Comparison of ENCODE assay signal across 8 cellular contexts in the genomic region with DNA sequence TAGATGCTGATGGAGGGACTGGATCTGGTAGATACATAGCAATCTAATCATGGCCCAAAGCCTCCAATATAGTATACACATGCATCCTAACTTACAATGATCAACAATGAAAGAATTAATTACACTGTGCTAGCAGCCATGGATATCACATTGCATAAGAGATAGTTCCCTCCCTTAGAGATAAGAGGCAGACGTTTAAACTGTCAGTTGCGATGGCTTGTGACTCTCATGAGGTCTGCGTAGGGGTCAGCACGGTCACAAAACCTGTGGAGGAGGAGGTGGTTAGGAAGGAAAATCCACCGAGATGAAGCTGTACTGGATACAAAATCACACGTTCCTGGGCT. TPM values are rescaled to one million over a fixed set of nuclear protein-coding genes. Genes with fewer than 3 reads are reported as not detected.
DNase-seq lines count a peak whose midpoint lies in the region; ATAC-seq and TF ChIP-seq lines count a peak whose summit lies in the region.

No MANE protein-coding gene starts in this region.

- no peaks in the 10 kb centered on the region for H3K36me3 ChIP-seq in uterus

- DNase-seq in Right ventricle myocardium superior: no peak
- DNase-seq in Right ventricle myocardium inferior (ENCODE audit: missing footprints): no peak
- DNase-seq in astrocyte of the spinal cord (ENCODE audit: low read depth, low spot score): no peak
- no peak for DNase-seq in memory B cell (ENCODE audit: low spot score in 2 of 2)
- DNase-seq in uterus: no peak
- no peak for DNase-seq in NCI-H345 (lab: John Stamatoyannopoulos, UW)
- no peak for DNase-seq in UCSD-AML1 (lab: John Stamatoyannopoulos, UW; ENCODE audit: unreplicated experiment)

- no peaks in the 10 kb centered on the region for H3K4me1 ChIP-seq in uterus

- peak; percentile 1 for ATAC-seq in Right ventricle myocardium superior (ENCODE audit: poor library complexity)
- ATAC-seq in Right ventricle myocardium inferior: no peak
- no peak for ATAC-seq in memory B cell (ENCODE audit: low read depth)
- ATAC-seq in GM18519 (IDR thresholded peaks at IDR 0.05; ENCODE audit: low FRiP score, unreplicated experiment): no peak

- no peak for TF ChIP-seq POLR2A in uterus (IDR thresholded peaks at IDR 0.05)

- intact Hi-C loops in Right ventricle myocardium superior (cut with DNase I): no loop called here
- intact Hi-C loops in Right ventricle myocardium inferior (cut with DNase I): no loop called here
- intact Hi-C loops in uterus (cut with DNase I; ENCODE audit: low total_unique reads): no loop called here

- in situ Hi-C loops in astrocyte of the spinal cord (cut with HindIII; ENCODE audit: low sequenced_read_pairs): no loop called here

- H3K27me3 ChIP-seq in uterus: no peaks in the 10 kb centered on the region

- H3K9me3 Mint-ChIP-seq in memory B cell: no peaks in the 10 kb centered on the region

- peak overlapping the region; percentile 95 for H3K27ac Mint-ChIP-seq in memory B cell

- H3K9me3 ChIP-seq in uterus: no peaks in the 10 kb centered on the region

- peaks cover 39% of the 10 kb centered on the region for H3K4me1 Mint-ChIP-seq in memory B cell

- peak overlapping the region; percentile 66 to 95 for H3K27ac ChIP-seq in uterus

- H3K4me3 ChIP-seq in astrocyte of the spinal cord (ENCODE audit: low read depth, low read length) (peak overlapping the region; percentile 85), uterus (peak overlapping the region; percentile 65 to 91)

- H3K4me3 Mint-ChIP-seq in memory B cell: peak overlapping the region; percentile 98

- TF ChIP-seq CTCF in astrocyte of the spinal cord (IDR thresholded peaks at IDR 0.05; ENCODE audit: low read depth, low read length) (no peak), uterus (IDR thresholded peaks at IDR 0.05) (no peak)

- peaks cover 4% of the 10 kb centered on the region for H3K36me3 Mint-ChIP-seq in memory B cell

- H3K27me3 Mint-ChIP-seq in memory B cell: peaks cover 2% of the 10 kb centered on the region

RNA-seq across cellular contexts. Expression of a gene that starts 0.8 kb away (rescaled TPM):
- 48.8 TPM for total RNA-seq in Right ventricle myocardium superior
- total RNA-seq in Right ventricle myocardium inferior: 52.0 TPM
- total RNA-seq in uterus: 10 to 100 TPM; 54.1 to 96.7 (median 78.2) TPM

RNA-seq across cellular contexts. Expression of a gene that starts 28.6 kb away (rescaled TPM):
- total RNA-seq in Right ventricle myocardium superior (21.1 TPM), Right ventricle myocardium inferior (20.6 TPM), uterus (10 to 100 TPM; 11.5 to 34.6 (median 22.0) TPM)
